Comparison of ENCODE assay signal across 8 cellular contexts in the genomic region with DNA sequence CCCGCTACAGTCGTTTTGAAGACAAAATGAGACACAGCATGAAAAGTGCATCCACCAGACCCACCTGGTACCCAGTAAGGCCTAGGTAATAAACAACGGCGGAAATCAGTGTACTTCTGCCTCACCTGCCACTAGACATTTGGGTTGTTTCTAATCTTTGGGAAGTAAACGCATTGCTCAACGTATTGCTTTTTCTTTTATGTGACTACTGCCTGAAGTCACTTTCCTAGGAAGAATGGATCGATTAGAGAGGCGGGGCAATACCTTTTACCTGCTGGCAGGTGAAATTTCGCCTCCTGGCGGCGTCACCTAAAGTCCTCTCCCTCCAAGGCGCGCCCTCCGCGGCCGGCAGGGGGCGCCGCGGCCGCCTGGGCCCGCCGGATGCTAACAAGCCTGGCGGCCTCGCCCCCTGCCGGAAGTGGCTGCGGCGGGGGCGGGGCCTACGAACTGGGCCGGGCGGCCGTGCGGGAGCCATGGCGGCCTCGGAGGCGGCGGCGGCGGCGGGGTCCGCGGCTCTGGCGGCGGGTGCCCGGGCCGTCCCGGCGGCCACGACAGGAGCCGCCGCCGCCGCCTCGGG. TPM values are rescaled to one million over a fixed set of nuclear protein-coding genes. Genes with fewer than 3 reads are reported as not detected.
A peak's percentile ranks its signal among the peaks of the same experiment; 100 is the strongest.
DNase-seq lines count a peak whose midpoint lies in the region; ATAC-seq and TF ChIP-seq lines count a peak whose summit lies in the region.

A gene with protein sequence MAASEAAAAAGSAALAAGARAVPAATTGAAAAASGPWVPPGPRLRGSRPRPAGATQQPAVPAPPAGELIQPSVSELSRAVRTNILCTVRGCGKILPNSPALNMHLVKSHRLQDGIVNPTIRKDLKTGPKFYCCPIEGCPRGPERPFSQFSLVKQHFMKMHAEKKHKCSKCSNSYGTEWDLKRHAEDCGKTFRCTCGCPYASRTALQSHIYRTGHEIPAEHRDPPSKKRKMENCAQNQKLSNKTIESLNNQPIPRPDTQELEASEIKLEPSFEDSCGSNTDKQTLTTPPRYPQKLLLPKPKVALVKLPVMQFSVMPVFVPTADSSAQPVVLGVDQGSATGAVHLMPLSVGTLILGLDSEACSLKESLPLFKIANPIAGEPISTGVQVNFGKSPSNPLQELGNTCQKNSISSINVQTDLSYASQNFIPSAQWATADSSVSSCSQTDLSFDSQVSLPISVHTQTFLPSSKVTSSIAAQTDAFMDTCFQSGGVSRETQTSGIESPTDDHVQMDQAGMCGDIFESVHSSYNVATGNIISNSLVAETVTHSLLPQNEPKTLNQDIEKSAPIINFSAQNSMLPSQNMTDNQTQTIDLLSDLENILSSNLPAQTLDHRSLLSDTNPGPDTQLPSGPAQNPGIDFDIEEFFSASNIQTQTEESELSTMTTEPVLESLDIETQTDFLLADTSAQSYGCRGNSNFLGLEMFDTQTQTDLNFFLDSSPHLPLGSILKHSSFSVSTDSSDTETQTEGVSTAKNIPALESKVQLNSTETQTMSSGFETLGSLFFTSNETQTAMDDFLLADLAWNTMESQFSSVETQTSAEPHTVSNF (plus strand): TSS at position 445 of the 577 bp plus-strand sequence. CDS start 29 bp downstream, at position 474.

- TF ChIP-seq CTCF in GM10248 (IDR thresholded peaks at IDR 0.05; ENCODE audit: control extremely low read depth, extremely low read depth, low read depth, missing control alignments) = peak; percentile 98
- peak; percentile 98 to 99 (median 99) for TF ChIP-seq CTCF in tibial nerve (IDR thresholded peaks at IDR 0.05)

- H2AK5ac ChIP-seq in trophoblast cell (ENCODE audit: low read length) = peak within 1 kb of the TSS; percentile 23

- no peak within 1 kb of the TSS for H3K23ac ChIP-seq in trophoblast cell (ENCODE audit: low read length)

- intact Hi-C loops in cardiac septum (cut with DNase I) = loop anchor here (1.0 to 5.0 kb wide), 4 partner anchors 27 to 147 kb away; a partner anchor contains a TSS

- peak within 1 kb of the TSS; percentile 99 for H3K4ac ChIP-seq in trophoblast cell (ENCODE audit: low read depth, low read length)

- peaks cover 7 to 9% of the 10 kb centered on the region in 2 experiments for H3K36me3 ChIP-seq in trophoblast cell (ENCODE audit: control insufficient read depth in 1 of 2, insufficient read depth in 2 of 2, low read length in 2 of 2)
- H3K36me3 ChIP-seq in tibial nerve = no peaks in the 10 kb centered on the region

- DNase-seq in GM10248 (ENCODE audit: extremely low spot score) = peak; percentile 98
- peak; percentile 75 for DNase-seq in NCI-H1105 (lab: John Stamatoyannopoulos, UW)
- DNase-seq in SW480 (ENCODE audit: low spot score) = peak; percentile 78
- peak; percentile 90 for DNase-seq in activated naive CD8-positive, alpha-beta T cell treated with anti-CD3 and anti-CD28 coated beads, Interleukin-2, amount 50 U/mL, for 24 hours
- DNase-seq in cardiac septum (ENCODE audit: low spot score) = peak; percentile 92
- peak; percentile 88 to 98 for DNase-seq in trophoblast cell
- peak; percentile 74 to 76 for DNase-seq in tibial nerve (ENCODE audit: low spot score in 2 of 2)

- H4K12ac ChIP-seq in trophoblast cell (ENCODE audit: low read depth, low read length) = peak within 1 kb of the TSS; percentile 83

- H3K4me3 Mint-ChIP-seq in activated naive CD8-positive, alpha-beta T cell treated with anti-CD3 and anti-CD28 coated beads, Interleukin-2, amount 50 U/mL, for 24 hours = peak within 1 kb of the TSS; percentile 84

- peak in 1 of 2 donors; percentile 45 for TF ChIP-seq POLR2A in tibial nerve (IDR thresholded peaks at IDR 0.05)

- H3K9me3 Mint-ChIP-seq in activated naive CD8-positive, alpha-beta T cell treated with anti-CD3 and anti-CD28 coated beads, Interleukin-2, amount 50 U/mL, for 24 hours = no peaks in the 10 kb centered on the region

- peak within 1 kb of the TSS; percentile 55 for H2BK5ac ChIP-seq in trophoblast cell (ENCODE audit: low read depth, low read length, poor library complexity)

- POLR2A ChIA-PET in GM10248 (lab: Yijun Ruan, JAX) = no interaction called here

- peaks cover 25% of the 10 kb centered on the region for H3K36me3 Mint-ChIP-seq in activated naive CD8-positive, alpha-beta T cell treated with anti-CD3 and anti-CD28 coated beads, Interleukin-2, amount 50 U/mL, for 24 hours (ENCODE audit: low read depth)

- H3K4me3 ChIP-seq in trophoblast cell (ENCODE audit: low read depth, low read length) (peak within 1 kb of the TSS; percentile 98), tibial nerve (peak within 1 kb of the TSS; percentile 38 to 77 (median 62))

- H3K9ac ChIP-seq in trophoblast cell (ENCODE audit: low read length) = peak within 1 kb of the TSS; percentile 95

- H2AFZ ChIP-seq in trophoblast cell (ENCODE audit: insufficient read depth, low read length, poor library complexity) = peak within 1 kb of the TSS; percentile 65

- H4K8ac ChIP-seq in trophoblast cell (ENCODE audit: low read depth, low read length) = peak within 1 kb of the TSS; percentile 73

- H3K27me3 ChIP-seq in trophoblast cell (ENCODE audit: insufficient read depth, low read length) = no peaks in the 10 kb centered on the region
- no peaks in the 10 kb centered on the region for H3K27me3 ChIP-seq in tibial nerve

- peaks cover 19% of the 10 kb centered on the region for H3K79me2 ChIP-seq in trophoblast cell (ENCODE audit: control insufficient read depth, insufficient read depth, low read length, poor library complexity)

- H2BK120ac ChIP-seq in trophoblast cell (ENCODE audit: insufficient read depth, low read length, poor library complexity) = peak within 1 kb of the TSS; percentile 78

- H3K79me1 ChIP-seq in trophoblast cell (ENCODE audit: low read length) = peaks cover 8% of the 10 kb centered on the region

- CTCF ChIA-PET in GM10248 (lab: Yijun Ruan, JAX) = interaction anchor here (0.6 to 12.8 kb wide), 31 partner anchors 10 to 700 kb away, joined by 3 to 169 read pairs (median 4); a partner anchor contains a TSS

- H3K27me3 Mint-ChIP-seq in activated naive CD8-positive, alpha-beta T cell treated with anti-CD3 and anti-CD28 coated beads, Interleukin-2, amount 50 U/mL, for 24 hours = no peaks in the 10 kb centered on the region

- H3K27ac ChIP-seq in trophoblast cell (ENCODE audit: low read depth, low read length) = peak within 1 kb of the TSS; percentile 77
- H3K27ac ChIP-seq in tibial nerve = peak within 1 kb of the TSS in 3 of 4 donors; percentile 59 to 81 (median 66)

- WGBS in trophoblast cell (ENCODE audit: extremely low coverage, insufficient coverage, insufficient read length) = no CpG with 5 or more reads among the region's 54 CpGs
- 12 to 27% methylated on average over 11 to 30 of the region's 54 CpGs for WGBS in tibial nerve, 2 donors

- peaks cover 12 to 13% of the 10 kb centered on the region in 2 experiments for H3K4me1 ChIP-seq in trophoblast cell (ENCODE audit: control insufficient read depth in 1 of 2, insufficient read depth in 2 of 2, low read length in 2 of 2)
- peaks cover 0 to 26% (median 15%) of the 10 kb centered on the region in 4 donors for H3K4me1 ChIP-seq in tibial nerve

- peak within 1 kb of the TSS; percentile 90 for H4K91ac ChIP-seq in trophoblast cell (ENCODE audit: low read depth, low read length)

- peak within 1 kb of the TSS; percentile 78 for H3K14ac ChIP-seq in trophoblast cell (ENCODE audit: low read length)

- peaks cover 21% of the 10 kb centered on the region for H3K4me1 Mint-ChIP-seq in activated naive CD8-positive, alpha-beta T cell treated with anti-CD3 and anti-CD28 coated beads, Interleukin-2, amount 50 U/mL, for 24 hours

- no peak within 1 kb of the TSS for H2BK12ac ChIP-seq in trophoblast cell (ENCODE audit: low read length)

- no peaks in the 10 kb centered on the region for H3K9me3 ChIP-seq in trophoblast cell (ENCODE audit: insufficient read depth, low read depth, low read length)
- H3K9me3 ChIP-seq in tibial nerve = no peaks in the 10 kb centered on the region

- ATAC-seq in HG02571 (IDR thresholded peaks at IDR 0.05; ENCODE audit: unreplicated experiment) = peak; percentile 89
- ATAC-seq in activated naive CD8-positive, alpha-beta T cell treated with anti-CD3 and anti-CD28 coated beads, Interleukin-2, amount 50 U/mL, for 24 hours = peak; percentile 95

- H3K4me2 ChIP-seq in trophoblast cell (ENCODE audit: low read length) = peak within 1 kb of the TSS; percentile 65

- H3K27ac Mint-ChIP-seq in activated naive CD8-positive, alpha-beta T cell treated with anti-CD3 and anti-CD28 coated beads, Interleukin-2, amount 50 U/mL, for 24 hours = peak within 1 kb of the TSS; percentile 72

- peak in 1 of 2 donors; percentile 13 for TF ChIP-seq EP300 in tibial nerve (IDR thresholded peaks at IDR 0.05)

- H3K18ac ChIP-seq in trophoblast cell (ENCODE audit: low read length) = peak within 1 kb of the TSS; percentile 91

RNA-seq across cellular contexts. Expression of the gene that starts here (rescaled TPM):
- total RNA-seq in cardiac septum (26.0 TPM), tibial nerve (10 to 100 TPM; 16.2 to 31.2 (median 24.4) TPM)
- polyA plus RNA-seq in trophoblast cell (2013) = 70.1 and 72.4 TPM in 2 replicates

Comparison
In these comparisons a context has a peak if more than half of its experiments do, and no peak if none do; other contexts are left out.
1. Peak in every context shown above with its lines: DNase-seq, ATAC-seq, H3K4me3 ChIP-seq and H3K27ac ChIP-seq.